Comparison of ENCODE assay signal across 1 cellular context in genomic region chr9:137273616-137274320, GRCh38.
TF ChIP-seq lines count a peak whose summit lies in the region.

No MANE protein-coding gene starts in this region.

TF ChIP-seq in K562, 482 proteins besides CTCF, POLR2A, EP300 and RAD21 (continued from another document):
- TF ChIP-seq MGA (IDR thresholded peaks at IDR 0.05) (no peak), ZKSCAN8 (CRISPR knock-in tag; IDR thresholded peaks at IDR 0.05) (no peak), HDAC2 (IDR thresholded peaks at IDR 0.05) (no peak), KDM2B (CRISPR knock-in tag; IDR thresholded peaks at IDR 0.05) (no peak)
